Comparison of ENCODE assay signal across 17 cellular contexts in genomic region chr2:154639997-154640396, GRCh38. TPM values are rescaled to one million over a fixed set of nuclear protein-coding genes. Genes with fewer than 3 reads are reported as not detected.
DNase-seq lines count a peak whose midpoint lies in the region; ATAC-seq, FAIRE-seq and TF ChIP-seq lines count a peak whose summit lies in the region.
"Had no signal": no experiment of that assay in that cellular context is flagged by ENCODE, and none has a peak within 500 bp of the region (broad histone marks: within the 10 kb centered on the region; RNA-seq: fewer than 3 reads in every experiment).

No MANE protein-coding gene starts in this region.

- H3K27ac Mint-ChIP-seq in chondrocyte (ENCODE audit: unreplicated experiment), result no peak overlapping the region
- H3K27ac Mint-ChIP-seq: B cell; CD4-positive, alpha-beta memory T cell had no signal

- WGBS in right lobe of liver (ENCODE audit: insufficient coverage, low coverage, low lambda C conversion rate, missing lambda C conversion rate), result 35% methylated on average over 3 of the region's 3 CpGs
- 26 to 28% methylated on average over 3 of the region's 3 CpGs for WGBS in pancreas, 2 donors

- H3K27me3 Mint-ChIP-seq in chondrocyte (ENCODE audit: low read depth), result peaks cover 5% of the 10 kb centered on the region
- H3K27me3 Mint-ChIP-seq: B cell; CD4-positive, alpha-beta memory T cell had no signal

- intact Hi-C loops in right lobe of liver (cut with DNase I), result no loop called here
- intact Hi-C loops in pancreas (cut with DNase I), result no loop called here

- peaks cover 23% of the 10 kb centered on the region for H3K4me1 Mint-ChIP-seq in chondrocyte (ENCODE audit: low read depth)
- H3K4me1 Mint-ChIP-seq: B cell; CD4-positive, alpha-beta memory T cell had no signal

- no peak overlapping the region for H3K4me3 ChIP-seq in right lobe of liver
- no peak overlapping the region for H3K4me3 ChIP-seq in pancreas
- H3K4me3 ChIP-seq: GM12878, HAP-1 had no signal

- FAIRE-seq in pancreas (lab: Jason Lieb, UNC), result no peak
- FAIRE-seq: A204.1, GM12878, GM18507 had no signal

- TF ChIP-seq CTCF in right lobe of liver (IDR thresholded peaks at IDR 0.05) (no peak), pancreas (IDR thresholded peaks at IDR 0.05) (no peak), chondrocyte (IDR thresholded peaks at IDR 0.05) (no peak)

- no peak overlapping the region for H3K4me3 Mint-ChIP-seq in chondrocyte (ENCODE audit: unreplicated experiment)
- H3K4me3 Mint-ChIP-seq: B cell; CD4-positive, alpha-beta memory T cell had no signal

- H3K36me3 Mint-ChIP-seq in chondrocyte (ENCODE audit: low read depth), result no peaks in the 10 kb centered on the region
- H3K36me3 Mint-ChIP-seq: CD4-positive, alpha-beta memory T cell had no signal

- H3K27ac ChIP-seq in right lobe of liver (no peak overlapping the region), pancreas (no peak overlapping the region)
- H3K27ac ChIP-seq: C4-2B had no signal

- no peak for TF ChIP-seq RAD21 in Ishikawa (IDR thresholded peaks at IDR 0.05; ENCODE audit: low read depth)

- ATAC-seq in right lobe of liver (peak in 3 of 4 donors; percentile 34 to 53 (median 36)), pancreas (no peak)
- ATAC-seq: GM12878 had no signal

- H3K4me1 ChIP-seq in right lobe of liver (no peaks in the 10 kb centered on the region), pancreas (no peaks in the 10 kb centered on the region)
- H3K4me1 ChIP-seq: HAP-1 had no signal

- H3K9me3 Mint-ChIP-seq in chondrocyte (ENCODE audit: low read depth), result no peaks in the 10 kb centered on the region

- H3K9me3 ChIP-seq in right lobe of liver (no peaks in the 10 kb centered on the region), pancreas (no peaks in the 10 kb centered on the region)
- H3K9me3 ChIP-seq: HAP-1 had no signal

- peak; percentile 6 for DNase-seq in NCI-H1417 treated with DMSO at 0.1 percent for 48 hours (lab: John Stamatoyannopoulos, UW)
- peak; percentile 6 for DNase-seq in SHP77 treated with DMSO at 0.1 percent for 48 hours (lab: John Stamatoyannopoulos, UW)
- no peak for DNase-seq in right lobe of liver
- DNase-seq in pancreas, result no peak
- DNase-seq in KG1 (lab: John Stamatoyannopoulos, UW), result no peak
- no peak for DNase-seq in chondrocyte (ENCODE audit: low spot score)
- DNase-seq: CD4-positive, alpha-beta memory T cell; DMS79; GOT3 had no signal

- H3K36me3 ChIP-seq in right lobe of liver (no peaks in the 10 kb centered on the region), pancreas (no peaks in the 10 kb centered on the region)
- H3K36me3 ChIP-seq: HAP-1 had no signal

- TF ChIP-seq EP300 in Ishikawa (IDR thresholded peaks at IDR 0.05; ENCODE audit: borderline replicate concordance), result no peak

- no peak for TF ChIP-seq POLR2A in right lobe of liver (IDR thresholded peaks at IDR 0.05)

- no peaks in the 10 kb centered on the region for H3K27me3 ChIP-seq in right lobe of liver
- H3K27me3 ChIP-seq in pancreas, result no peaks in the 10 kb centered on the region

TF ChIP-seq in Ishikawa, 13 proteins besides CTCF, POLR2A, EP300 and RAD21:
- TF ChIP-seq NFIC (IDR thresholded peaks at IDR 0.05) (no peak), CEBPB (IDR thresholded peaks at IDR 0.05) (peak; percentile 61), YY1 (IDR thresholded peaks at IDR 0.05; ENCODE audit: low read depth) (no peak)
- TF ChIP-seq, protein P1, sequence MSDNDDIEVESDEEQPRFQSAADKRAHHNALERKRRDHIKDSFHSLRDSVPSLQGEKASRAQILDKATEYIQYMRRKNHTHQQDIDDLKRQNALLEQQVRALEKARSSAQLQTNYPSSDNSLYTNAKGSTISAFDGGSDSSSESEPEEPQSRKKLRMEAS (IDR thresholded peaks at IDR 0.05), result no peak
- TF ChIP-seq, protein P2, sequence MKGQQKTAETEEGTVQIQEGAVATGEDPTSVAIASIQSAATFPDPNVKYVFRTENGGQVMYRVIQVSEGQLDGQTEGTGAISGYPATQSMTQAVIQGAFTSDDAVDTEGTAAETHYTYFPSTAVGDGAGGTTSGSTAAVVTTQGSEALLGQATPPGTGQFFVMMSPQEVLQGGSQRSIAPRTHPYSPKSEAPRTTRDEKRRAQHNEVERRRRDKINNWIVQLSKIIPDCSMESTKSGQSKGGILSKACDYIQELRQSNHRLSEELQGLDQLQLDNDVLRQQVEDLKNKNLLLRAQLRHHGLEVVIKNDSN (IDR thresholded peaks at IDR 0.05), result no peak

RNA-seq across cellular contexts. Expression of gene KCNJ3, which starts 58.5 kb away (rescaled TPM):
- total RNA-seq in right lobe of liver (1 to 10 TPM in 1 of 6 experiments, under 1 TPM in 5; 0.12 to 1.5 (median 0.52) TPM), pancreas (1 to 10 TPM in 2 of 6 donors, under 1 TPM in 4; 0.66 to 1.4 (median 0.90) TPM), chondrocyte (0.07 to 0.51 TPM in 2 of 3 replicates, not detected in the other)
- 1 to 10 TPM in 1 of 2 donors, under 1 TPM in 1; 0.76 to 3.1 TPM for polyA plus RNA-seq in pancreas
- total RNA-seq: B cell; CD4-positive, alpha-beta memory T cell; G401 had no signal
- polyA plus RNA-seq: CD4-positive, alpha-beta memory T cell had no signal

Comparison
In these comparisons a context has a peak if more than half of its experiments do, and no peak if none do; other contexts are left out.
1. DNase-seq: peak in NCI-H1417 treated with DMSO at 0.1 percent for 48 hours (single experiment) and SHP77 treated with DMSO at 0.1 percent for 48 hours (single experiment); none in right lobe of liver (0 of 3), pancreas (0 of 6), KG1 (single experiment) and chondrocyte (single experiment).
2. ATAC-seq: peak in right lobe of liver (3 of 4); none in pancreas (0 of 4).